In genomic region chr6:82712826-82713225, GRCh38 we compare ENCODE assay signal across 10 cellular contexts.
A peak's percentile ranks its signal among the peaks of the same experiment; 100 is the strongest.
DNase-seq lines count a peak whose midpoint lies in the region; ATAC-seq and TF ChIP-seq lines count a peak whose summit lies in the region.
"Had no signal": no experiment of that assay in that cellular context is flagged by ENCODE, and none has a peak within 500 bp of the region (broad histone marks: within the 10 kb centered on the region; RNA-seq: fewer than 3 reads in every experiment).

No MANE protein-coding gene starts in this region.

- H3K4me1 ChIP-seq in mucosa of descending colon (ENCODE audit: low read depth): no peaks in the 10 kb centered on the region
- H3K4me1 ChIP-seq: SJCRH30 had no signal

- H3K4me3 ChIP-seq in mucosa of descending colon: no peak overlapping the region
- H3K4me3 ChIP-seq: SJCRH30 had no signal

- TF ChIP-seq CTCF in GM13976 (IDR thresholded peaks at IDR 0.05; ENCODE audit: borderline replicate concordance, control extremely low read depth, extremely low read depth, insufficient read depth, missing control alignments): peak; percentile 17
- no peak for TF ChIP-seq CTCF in mucosa of descending colon (IDR thresholded peaks at IDR 0.05)

- in situ Hi-C loops in GM13976 (cut with MboI; ENCODE audit: low sequenced_read_pairs, unreplicated experiment): no loop called here

- DNase-seq in A172 (ENCODE audit: low spot score): peak; percentile 3
- peak; percentile 42 for DNase-seq in GM13976 (ENCODE audit: low spot score)
- peak; percentile 8 for DNase-seq in MV-4-11 (lab: John Stamatoyannopoulos, UW)
- DNase-seq in dermis blood vessel endothelial cell: peak; percentile 7
- DNase-seq in activated CD4-positive, alpha-beta T cell treated with anti-CD3 and anti-CD28 coated beads for 1 hour: no peak
- DNase-seq in mucosa of descending colon: no peak
- no peak for DNase-seq in inferior parietal cortex (ENCODE audit: extremely low spot score)
- DNase-seq: activated naive CD8-positive, alpha-beta T cell treated with anti-CD3 and anti-CD28 coated beads for 36 hours had no signal

- no peaks in the 10 kb centered on the region for H3K9me3 ChIP-seq in mucosa of descending colon
- H3K9me3 ChIP-seq: SJCRH30 had no signal

- ATAC-seq in mucosa of descending colon (no peak), GM21737 (IDR thresholded peaks at IDR 0.05; ENCODE audit: unreplicated experiment) (no peak)

- H3K36me3 ChIP-seq in mucosa of descending colon (ENCODE audit: low read depth): no peaks in the 10 kb centered on the region
- H3K36me3 ChIP-seq: SJCRH30 had no signal

- intact Hi-C loops in mucosa of descending colon (cut with DNase I, micrococcal nuclease): no loop called here

Comparison
In these comparisons a context has a peak if more than half of its experiments do, and no peak if none do; other contexts are left out.
1. DNase-seq: peak in A172 (single experiment), GM13976 (single experiment), MV-4-11 (single experiment) and dermis blood vessel endothelial cell (single experiment); none in activated CD4-positive, alpha-beta T cell treated with anti-CD3 and anti-CD28 coated beads for 1 hour (single experiment), mucosa of descending colon (0 of 3) and inferior parietal cortex (single experiment).